1 cellular context compared by ENCODE assay signal in the genomic region with DNA sequence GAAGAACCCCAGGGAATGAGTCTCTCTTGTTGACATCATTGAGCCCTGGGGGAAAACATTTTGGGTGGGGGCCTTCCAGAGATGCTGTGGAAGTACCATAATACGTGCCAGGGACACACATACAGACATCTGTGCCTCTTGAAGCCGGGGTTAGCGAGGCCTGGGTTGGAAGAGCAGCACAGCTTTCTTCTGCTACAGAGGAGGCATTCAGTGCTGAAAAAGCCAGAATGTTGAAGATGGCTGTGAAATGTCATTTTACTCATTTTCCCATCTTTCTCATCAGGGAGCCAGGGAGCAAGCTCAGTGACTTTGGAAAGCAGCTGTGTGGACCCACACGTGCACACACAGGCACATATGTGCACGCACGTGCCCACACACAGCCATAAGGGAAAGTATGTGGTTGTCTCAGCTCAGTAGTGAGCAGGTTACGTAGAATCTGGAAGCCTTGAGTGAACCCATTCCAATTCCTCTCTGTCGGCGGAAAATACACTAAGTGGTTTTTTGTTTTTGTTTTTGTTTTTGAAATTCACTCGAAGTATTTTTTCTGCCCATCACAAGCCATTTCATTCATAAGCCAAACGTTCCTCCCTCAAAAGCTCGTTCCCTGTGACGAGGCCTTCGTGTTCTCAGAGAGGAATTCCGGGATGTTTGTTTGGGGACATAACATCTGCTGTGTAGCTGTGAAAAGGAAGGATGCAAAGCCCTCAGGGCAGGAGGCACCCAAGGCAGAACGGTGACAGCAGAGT.
A peak's percentile ranks its signal among the peaks of the same experiment; 100 is the strongest.
TF ChIP-seq lines count a peak whose summit lies in the region.

No MANE protein-coding gene starts in this region.

TF ChIP-seq in K562, 482 proteins besides CTCF, POLR2A, EP300 and RAD21:
- peak; percentile 82 for TF ChIP-seq BHLHE40 (IDR thresholded peaks at IDR 0.05; ENCODE audit: low read length)
- TF ChIP-seq, protein P1, sequence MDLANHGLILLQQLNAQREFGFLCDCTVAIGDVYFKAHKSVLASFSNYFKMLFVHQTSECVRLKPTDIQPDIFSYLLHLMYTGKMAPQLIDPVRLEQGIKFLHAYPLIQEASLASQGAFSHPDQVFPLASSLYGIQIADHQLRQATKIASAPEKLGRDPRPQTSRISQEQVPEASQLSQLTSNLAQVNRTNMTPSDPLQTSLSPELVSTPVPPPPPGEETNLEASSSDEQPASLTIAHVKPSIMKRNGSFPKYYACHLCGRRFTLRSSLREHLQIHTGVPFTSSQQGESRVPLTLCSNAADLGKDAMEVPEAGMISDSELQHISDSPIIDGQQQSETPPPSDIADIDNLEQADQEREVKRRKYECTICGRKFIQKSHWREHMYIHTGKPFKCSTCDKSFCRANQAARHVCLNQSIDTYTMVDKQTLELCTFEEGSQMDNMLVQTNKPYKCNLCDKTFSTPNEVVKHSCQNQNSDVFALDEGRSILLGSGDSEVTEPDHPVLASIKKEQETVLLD (IDR thresholded peaks at IDR 0.05), result no peak
- TF ChIP-seq, protein P2, sequence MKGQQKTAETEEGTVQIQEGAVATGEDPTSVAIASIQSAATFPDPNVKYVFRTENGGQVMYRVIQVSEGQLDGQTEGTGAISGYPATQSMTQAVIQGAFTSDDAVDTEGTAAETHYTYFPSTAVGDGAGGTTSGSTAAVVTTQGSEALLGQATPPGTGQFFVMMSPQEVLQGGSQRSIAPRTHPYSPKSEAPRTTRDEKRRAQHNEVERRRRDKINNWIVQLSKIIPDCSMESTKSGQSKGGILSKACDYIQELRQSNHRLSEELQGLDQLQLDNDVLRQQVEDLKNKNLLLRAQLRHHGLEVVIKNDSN (CRISPR knock-in tag; IDR thresholded peaks at IDR 0.05), result peak; percentile 20; the same call in 1 of the 2 replicates
